In the genomic region with DNA sequence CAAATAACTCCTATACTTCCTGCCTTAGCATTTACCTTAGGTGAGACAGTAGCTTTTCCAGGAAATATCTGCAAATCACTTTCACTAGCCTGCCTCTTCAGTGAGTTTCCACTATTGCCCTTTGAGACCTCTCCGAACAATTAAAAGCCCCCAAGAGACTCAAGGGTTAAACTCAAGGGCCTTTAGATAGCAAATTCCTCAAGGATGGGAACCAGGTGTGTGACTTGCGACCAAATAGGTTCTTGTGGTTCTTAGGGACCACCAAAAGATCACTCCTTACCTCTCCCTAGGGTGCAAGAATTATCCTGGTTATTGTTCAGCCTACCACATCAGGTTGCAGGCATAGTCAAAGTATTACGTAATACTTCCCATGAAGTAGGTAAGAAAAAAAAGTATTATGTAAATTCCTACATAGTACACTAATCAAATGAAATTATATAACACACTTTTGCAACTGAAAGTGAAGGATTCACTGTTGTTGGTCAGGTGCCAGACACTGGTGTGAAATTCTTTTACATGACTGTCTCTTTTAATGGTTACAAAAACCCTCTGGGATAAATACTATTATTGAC, we compare ENCODE assay signal across 9 cellular contexts. TPM values are rescaled to one million over a fixed set of nuclear protein-coding genes. Genes with fewer than 3 reads are reported as not detected.
DNase-seq lines count a peak whose midpoint lies in the region; TF ChIP-seq lines count a peak whose summit lies in the region.
"Had no signal": no experiment of that assay in that cellular context is flagged by ENCODE, and none has a peak within 500 bp of the region (broad histone marks: within the 10 kb centered on the region; RNA-seq: fewer than 3 reads in every experiment).

No MANE protein-coding gene starts in this region.

- H3K27me3 Mint-ChIP-seq in osteocyte (ENCODE audit: unreplicated experiment): no peaks in the 10 kb centered on the region

- H3K4me1 Mint-ChIP-seq in osteocyte (ENCODE audit: unreplicated experiment): peaks cover 33% of the 10 kb centered on the region

- H3K4me1 ChIP-seq in HUES48 (ENCODE audit: control insufficient read depth, insufficient read depth, low read length) (peaks cover 35% of the 10 kb centered on the region), esophagus squamous epithelium (peaks cover 23 to 46% (median 31%) of the 10 kb centered on the region in 3 donors), uterus (peaks cover 0 to 9% of the 10 kb centered on the region in 2 donors)

- intact Hi-C loops in esophagus squamous epithelium (cut with DNase I) (no loop called here), uterus (cut with DNase I; ENCODE audit: low total_unique reads) (no loop called here)

- H3K4me3 Mint-ChIP-seq in osteocyte (ENCODE audit: unreplicated experiment): no peak overlapping the region

- DNase-seq in SW480 (ENCODE audit: low spot score) (peak; percentile 9), esophagus squamous epithelium (lab: John Stamatoyannopoulos, UW) (no peak), osteocyte (ENCODE audit: extremely low spot score, unreplicated experiment) (no peak), activated gamma-delta T cell treated with Interleukin-2 at 50 U/mL for 16 hours (no peak), uterus (no peak), NCI-H446 treated with DMSO at 0.1 percent for 48 hours (lab: John Stamatoyannopoulos, UW) (no peak)
- DNase-seq in activated CD8-positive, alpha-beta memory T cell treated with anti-CD3 and anti-CD28 coated beads, Interleukin-2, amount 50 U/mL, for 4 hours: no peak
- DNase-seq: activated CD4-positive, CD25-positive, alpha-beta regulatory T cell treated with anti-CD3 and anti-CD28 coated beads, Interleukin-2, amount 50 U/mL, for 72 hours had no signal

- H3K36me3 Mint-ChIP-seq in osteocyte (ENCODE audit: unreplicated experiment): no peaks in the 10 kb centered on the region

- no peaks in the 10 kb centered on the region for H3K9me3 Mint-ChIP-seq in osteocyte (ENCODE audit: unreplicated experiment)

- no peaks in the 10 kb centered on the region for H3K9me3 ChIP-seq in HUES48 (ENCODE audit: control insufficient read depth, insufficient read depth, low read length)
- H3K9me3 ChIP-seq in esophagus squamous epithelium: no peaks in the 10 kb centered on the region
- H3K9me3 ChIP-seq in uterus: no peaks in the 10 kb centered on the region

- 49 to 53% methylated on average over 3 of the region's 3 CpGs for WGBS in esophagus squamous epithelium, 2 donors

- H3K27me3 ChIP-seq in HUES48 (ENCODE audit: control insufficient read depth, insufficient read depth, low read length) (no peaks in the 10 kb centered on the region), esophagus squamous epithelium (no peaks in the 10 kb centered on the region), uterus (no peaks in the 10 kb centered on the region)

- peak overlapping the region; percentile 89; the same call in 1 of the 2 replicates for H3K4me3 ChIP-seq in HUES48 (ENCODE audit: low read depth, low read length)
- H3K4me3 ChIP-seq in esophagus squamous epithelium: no peak overlapping the region
- H3K4me3 ChIP-seq in uterus: no peak overlapping the region

- no peaks in the 10 kb centered on the region for H3K36me3 ChIP-seq in HUES48 (ENCODE audit: control insufficient read depth, insufficient read depth, low read length)
- H3K36me3 ChIP-seq in esophagus squamous epithelium: no peaks in the 10 kb centered on the region
- no peaks in the 10 kb centered on the region for H3K36me3 ChIP-seq in uterus

- no peak for TF ChIP-seq CTCF in esophagus squamous epithelium (IDR thresholded peaks at IDR 0.05)
- no peak for TF ChIP-seq CTCF in osteocyte (IDR thresholded peaks at IDR 0.05)
- TF ChIP-seq CTCF in uterus (IDR thresholded peaks at IDR 0.05): no peak

- H3K27ac ChIP-seq in HUES48 (ENCODE audit: low read depth, low read length): peak overlapping the region; percentile 96
- peak overlapping the region; percentile 95 to 99 (median 99) for H3K27ac ChIP-seq in esophagus squamous epithelium
- H3K27ac ChIP-seq in uterus: no peak overlapping the region

- no peak overlapping the region for H3K9ac ChIP-seq in HUES48 (ENCODE audit: low read depth, low read length)

- H3K27ac Mint-ChIP-seq in osteocyte (ENCODE audit: unreplicated experiment): peak overlapping the region; percentile 83

- TF ChIP-seq POLR2A in esophagus squamous epithelium (IDR thresholded peaks at IDR 0.05) (no peak), uterus (IDR thresholded peaks at IDR 0.05) (no peak)

RNA-seq across cellular contexts. Expression of a gene that starts 1.4 kb away (rescaled TPM):
- total RNA-seq in esophagus squamous epithelium (10 to 100 TPM; 35.3 to 62.9 (median 51.7) TPM), osteocyte (154 and 163 TPM in 2 replicates), uterus (100 to 1,000 TPM in 2 of 4 donors, 10 to 100 TPM in 2; 38.5 to 115 (median 97.7) TPM)

Comparison
In these comparisons a context has a peak if more than half of its experiments do, and no peak if none do; other contexts are left out.
1. H3K27ac ChIP-seq: peak in HUES48 (single experiment) and esophagus squamous epithelium (4 of 4); none in uterus (0 of 2).